11 cellular contexts compared by ENCODE assay signal in the genomic region with DNA sequence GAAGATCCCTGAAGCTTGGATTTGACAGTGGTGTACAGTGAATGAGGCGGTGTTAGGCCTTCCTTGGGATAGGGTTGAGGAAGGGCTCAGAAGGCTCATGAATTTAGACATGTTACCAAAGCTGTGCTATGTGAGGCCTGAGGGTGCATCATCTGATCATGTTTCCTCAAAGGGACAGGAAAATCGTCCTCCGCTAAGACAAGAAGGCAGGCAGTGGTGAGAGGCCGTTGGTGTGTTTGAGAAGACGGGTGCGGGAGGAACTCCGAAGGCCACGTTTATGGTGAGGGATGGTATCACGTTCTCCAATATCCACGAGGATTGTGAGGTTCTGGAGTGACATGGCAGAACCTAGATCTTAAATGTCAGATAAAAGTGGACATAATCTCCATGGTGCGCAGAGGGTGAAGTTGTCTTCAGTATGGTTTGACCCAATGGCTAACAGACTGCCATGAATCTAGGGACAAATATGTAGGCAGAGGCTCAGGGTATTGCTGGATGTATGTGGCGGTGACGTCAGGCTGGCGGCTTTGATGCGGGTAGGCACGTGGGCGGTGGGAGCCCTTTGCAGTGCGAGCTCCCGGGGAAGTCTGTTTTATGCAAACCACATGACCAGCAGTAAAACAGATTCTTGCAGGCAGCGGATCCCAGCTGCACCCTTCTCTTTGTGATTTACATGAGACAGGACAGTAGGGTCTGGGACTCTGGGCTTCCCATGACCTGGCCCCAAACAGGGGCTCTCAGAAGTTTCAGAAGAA.
DNase-seq lines count a peak whose midpoint lies in the region; ATAC-seq and TF ChIP-seq lines count a peak whose summit lies in the region.
"Had no signal": no experiment of that assay in that cellular context is flagged by ENCODE, and none has a peak within 500 bp of the region (broad histone marks: within the 10 kb centered on the region; RNA-seq: fewer than 3 reads in every experiment).

No MANE protein-coding gene starts in this region.

- no peaks in the 10 kb centered on the region for H3K9me3 ChIP-seq in right lobe of liver
- H3K9me3 ChIP-seq in effector memory CD4-positive, alpha-beta T cell (ENCODE audit: control insufficient read depth, low read length): no peaks in the 10 kb centered on the region
- H3K9me3 ChIP-seq: gastroesophageal sphincter had no signal

- H3K27ac ChIP-seq in right lobe of liver: no peak overlapping the region
- H3K27ac ChIP-seq in effector memory CD4-positive, alpha-beta T cell (ENCODE audit: insufficient read depth, low read length, poor library complexity, severe bottlenecking): no peak overlapping the region
- H3K27ac ChIP-seq: gastroesophageal sphincter had no signal

- intact Hi-C loops in right lobe of liver (cut with DNase I): no loop called here

- CTCF ChIA-PET in activated naive CD4-positive, alpha-beta T cell treated with anti-CD3 and anti-CD28 coated beads, Interleukin-2, amount 10 ng/mL, durations not matched to agents 7 days and 5 days (lab: Charles Lee): no interaction called here

- H3K27me3 Mint-ChIP-seq in activated naive CD4-positive, alpha-beta T cell treated with anti-CD3 and anti-CD28 coated beads, Interleukin-2, amount 10 ng/mL, durations not matched to agents 7 days and 5 days: peaks cover 4% of the 10 kb centered on the region

- no peak for ATAC-seq in right lobe of liver
- ATAC-seq in stimulated activated naive CD8-positive, alpha-beta T cell treated with anti-CD3 and anti-CD28 coated beads, Interleukin-15, Interleukin-2, amounts not matched to agents 100 U/mL and 50 U/mL, for 24 hours: no peak
- ATAC-seq: gastroesophageal sphincter had no signal

- no peaks in the 10 kb centered on the region for H3K4me1 ChIP-seq in right lobe of liver
- H3K4me1 ChIP-seq in effector memory CD4-positive, alpha-beta T cell (ENCODE audit: control insufficient read depth, insufficient read depth, low read length, poor library complexity, severe bottlenecking): no peaks in the 10 kb centered on the region
- H3K4me1 ChIP-seq: gastroesophageal sphincter had no signal

- H3K36me3 ChIP-seq in right lobe of liver: no peaks in the 10 kb centered on the region
- no peaks in the 10 kb centered on the region for H3K36me3 ChIP-seq in effector memory CD4-positive, alpha-beta T cell (ENCODE audit: control insufficient read depth, insufficient read depth, low read length)
- H3K36me3 ChIP-seq: gastroesophageal sphincter had no signal

- H3K36me3 Mint-ChIP-seq in activated naive CD4-positive, alpha-beta T cell treated with anti-CD3 and anti-CD28 coated beads, Interleukin-2, amount 10 ng/mL, durations not matched to agents 7 days and 5 days: peaks cover 3% of the 10 kb centered on the region

- H3K4me3 Mint-ChIP-seq in activated naive CD4-positive, alpha-beta T cell treated with anti-CD3 and anti-CD28 coated beads, Interleukin-2, amount 10 ng/mL, durations not matched to agents 7 days and 5 days: no peak overlapping the region

- peak; percentile 32 for DNase-seq in activated naive CD4-positive, alpha-beta T cell treated with anti-CD3 and anti-CD28 coated beads, Interleukin-2, amount 10 ng/mL, durations not matched to agents 7 days and 5 days
- DNase-seq in activated naive CD4-positive, alpha-beta T cell (lab: John Stamatoyannopoulos, UW): no peak
- peak; percentile 9 to 12 for DNase-seq in activated CD8-positive, alpha-beta memory T cell treated with anti-CD3 and anti-CD28 coated beads for 4 hours (ENCODE audit: low read depth in 2 of 2)
- DNase-seq in right lobe of liver (peak in 2 of 3 donors; percentile 14 to 19), EL (no peak), HPDE6-E6E7 (ENCODE audit: extremely low spot score) (no peak)
- DNase-seq in stimulated activated naive CD8-positive, alpha-beta T cell treated with anti-CD3 and anti-CD28 coated beads, Interleukin-15, Interleukin-2, amounts not matched to agents 100 U/mL and 50 U/mL, for 24 hours: peak; percentile 50
- no peak for DNase-seq in effector memory CD4-positive, alpha-beta T cell
- DNase-seq: effector CD4-positive, alpha-beta T cell; retina had no signal

- no peak for TF ChIP-seq POLR2A in right lobe of liver (IDR thresholded peaks at IDR 0.05)

- no peak for TF ChIP-seq CTCF in right lobe of liver (IDR thresholded peaks at IDR 0.05)

- no peaks in the 10 kb centered on the region for H3K4me1 Mint-ChIP-seq in activated naive CD4-positive, alpha-beta T cell treated with anti-CD3 and anti-CD28 coated beads, Interleukin-2, amount 10 ng/mL, durations not matched to agents 7 days and 5 days

- WGBS in right lobe of liver (ENCODE audit: insufficient coverage, low coverage, low lambda C conversion rate, missing lambda C conversion rate): 63% methylated on average over 14 of the region's 20 CpGs

- no peak overlapping the region for H3K4me3 ChIP-seq in right lobe of liver
- no peak overlapping the region for H3K4me3 ChIP-seq in effector memory CD4-positive, alpha-beta T cell (ENCODE audit: insufficient read depth, low read depth, low read length, poor library complexity, severe bottlenecking)
- H3K4me3 ChIP-seq: gastroesophageal sphincter had no signal

- H3K27ac Mint-ChIP-seq in activated naive CD4-positive, alpha-beta T cell treated with anti-CD3 and anti-CD28 coated beads, Interleukin-2, amount 10 ng/mL, durations not matched to agents 7 days and 5 days: no peak overlapping the region

- H3K27me3 ChIP-seq in right lobe of liver: no peaks in the 10 kb centered on the region
- peaks cover 8% of the 10 kb centered on the region for H3K27me3 ChIP-seq in effector memory CD4-positive, alpha-beta T cell (replicated peaks; ENCODE audit: control insufficient read depth, insufficient read depth, low read length, poor library complexity, severe bottlenecking)

- peaks cover 9% of the 10 kb centered on the region for H3K9me3 Mint-ChIP-seq in activated naive CD4-positive, alpha-beta T cell treated with anti-CD3 and anti-CD28 coated beads, Interleukin-2, amount 10 ng/mL, durations not matched to agents 7 days and 5 days

Comparison
In these comparisons a context has a peak if more than half of its experiments do, and no peak if none do; other contexts are left out.
1. DNase-seq: peak in activated naive CD4-positive, alpha-beta T cell treated with anti-CD3 and anti-CD28 coated beads, Interleukin-2, amount 10 ng/mL, durations not matched to agents 7 days and 5 days (single experiment), activated CD8-positive, alpha-beta memory T cell treated with anti-CD3 and anti-CD28 coated beads for 4 hours (2 of 2), right lobe of liver (2 of 3) and stimulated activated naive CD8-positive, alpha-beta T cell treated with anti-CD3 and anti-CD28 coated beads, Interleukin-15, Interleukin-2, amounts not matched to agents 100 U/mL and 50 U/mL, for 24 hours (single experiment); none in activated naive CD4-positive, alpha-beta T cell (0 of 4), effector memory CD4-positive, alpha-beta T cell (0 of 3), EL (single experiment) and HPDE6-E6E7 (single experiment).